ENCODE assay signal across 14 cellular contexts in the genomic region with DNA sequence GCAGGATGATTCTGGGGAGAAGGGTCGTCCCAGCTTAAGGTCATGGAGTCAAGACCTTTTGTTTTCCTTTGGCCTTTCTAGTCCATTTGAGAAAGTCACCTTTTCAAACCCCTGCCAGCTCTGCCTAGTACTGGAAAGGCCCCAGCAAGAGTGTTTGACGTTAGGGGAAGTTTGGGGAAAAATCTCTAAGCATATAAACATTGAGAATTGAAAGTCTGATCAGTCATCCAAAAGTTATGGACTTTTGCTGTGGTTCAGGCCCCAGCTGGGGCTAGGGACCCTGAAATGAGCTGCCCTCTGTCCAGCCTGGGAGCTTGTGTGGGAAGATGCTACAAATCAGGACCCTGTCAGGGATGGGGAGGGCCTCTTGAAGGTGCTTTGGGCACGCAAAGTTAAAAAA. TPM values are rescaled to one million over a fixed set of nuclear protein-coding genes. Genes with fewer than 3 reads are reported as not detected.
DNase-seq lines count a peak whose midpoint lies in the region; ATAC-seq, FAIRE-seq and TF ChIP-seq lines count a peak whose summit lies in the region.
"Had no signal": no experiment of that assay in that cellular context is flagged by ENCODE, and none has a peak within 500 bp of the region (broad histone marks: within the 10 kb centered on the region; RNA-seq: fewer than 3 reads in every experiment).

No MANE protein-coding gene starts in this region.

- no peak for TF ChIP-seq CTCF in A549 (IDR thresholded peaks at IDR 0.05)
- TF ChIP-seq CTCF in GM13977 (IDR thresholded peaks at IDR 0.05; ENCODE audit: extremely low read depth, insufficient read depth, missing control alignments): no peak

- TF ChIP-seq RAD21 in A549 (conservative IDR thresholded peaks at IDR 0.05 in 1 of 2, IDR thresholded peaks at IDR 0.05 in 1 of 2): no peak

- H3K27ac Mint-ChIP-seq in activated CD4-positive, alpha-beta memory T cell treated with anti-CD3 and anti-CD28 coated beads, Interleukin-2, amount 10 ng/mL, durations not matched to agents 7 days and 5 days: peak overlapping the region; percentile 76

- CTCF ChIA-PET in A549 (lab: Yijun Ruan, JAX): interaction anchor here (0.6 to 5.4 kb wide), 5 partner anchors 10 to 44 kb away, joined by 3 to 16 read pairs (median 3); no protein-coding TSS in a partner anchor
- CTCF ChIA-PET in activated CD4-positive, alpha-beta memory T cell treated with anti-CD3 and anti-CD28 coated beads, Interleukin-2, amount 10 ng/mL, durations not matched to agents 7 days and 5 days (lab: Charles Lee): interaction anchor here (0.7 to 6.4 kb wide), 4 partner anchors 12 to 210 kb away, joined by 3 to 46 read pairs (median 4); partner anchors contain the start of gene SLC6A6

- H3K27me3 Mint-ChIP-seq in activated CD4-positive, alpha-beta memory T cell treated with anti-CD3 and anti-CD28 coated beads, Interleukin-2, amount 10 ng/mL, durations not matched to agents 7 days and 5 days: no peaks in the 10 kb centered on the region

- TF ChIP-seq EP300 in A549 (IDR thresholded peaks at IDR 0.05): no peak

- H3K4me1 Mint-ChIP-seq in activated CD4-positive, alpha-beta memory T cell treated with anti-CD3 and anti-CD28 coated beads, Interleukin-2, amount 10 ng/mL, durations not matched to agents 7 days and 5 days: peaks cover 65% of the 10 kb centered on the region

- no peak for DNase-seq in A549 (ENCODE audit: low read depth in 1 of 2, low spot score in 1 of 2)
- DNase-seq in GM13977 (ENCODE audit: low spot score): peak; percentile 45
- DNase-seq in activated CD4-positive, alpha-beta memory T cell treated with anti-CD3 and anti-CD28 coated beads, Interleukin-2, amount 10 ng/mL, durations not matched to agents 7 days and 5 days: no peak
- no peak for DNase-seq in mesendoderm
- no peak for DNase-seq in DMS53 (lab: John Stamatoyannopoulos, UW)
- no peak for DNase-seq in nucleus accumbens (lab: John Stamatoyannopoulos, UW)
- DNase-seq: AML-193, amniotic stem cell, GF-D8, NCI-H1436 treated with DMSO at 0.1 percent for 48 hours had no signal

- H3K4me3 Mint-ChIP-seq in activated CD4-positive, alpha-beta memory T cell treated with anti-CD3 and anti-CD28 coated beads, Interleukin-2, amount 10 ng/mL, durations not matched to agents 7 days and 5 days: no peak overlapping the region

- no peak for ATAC-seq in A549
- ATAC-seq in HG02870 (IDR thresholded peaks at IDR 0.05; ENCODE audit: unreplicated experiment): no peak
- ATAC-seq in GM19463 (IDR thresholded peaks at IDR 0.05; ENCODE audit: unreplicated experiment): no peak
- ATAC-seq: heart left ventricle had no signal

- no peaks in the 10 kb centered on the region for H3K9me3 ChIP-seq in A549
- H3K9me3 ChIP-seq: heart left ventricle, SJSA1 had no signal

- peaks cover 28% of the 10 kb centered on the region for H3K79me1 ChIP-seq in mesendoderm (ENCODE audit: low read length)

- TF ChIP-seq POLR2A in A549 (IDR thresholded peaks at IDR 0.05; ENCODE audit: low read length): no peak

- H3K4me1 ChIP-seq in A549 (peaks cover 75% of the 10 kb centered on the region), mesendoderm (ENCODE audit: control insufficient read depth, low read depth, low read length) (peaks cover 22% of the 10 kb centered on the region)

- WGBS in A549 (ENCODE audit: missing lambda C conversion rate): 62% methylated on average over 3 of the region's 3 CpGs
- WGBS in mesendoderm (ENCODE audit: extremely low coverage, insufficient coverage, low lambda C conversion rate): no CpG with 5 or more reads among the region's 3 CpGs

- H3K9ac ChIP-seq in mesendoderm (ENCODE audit: low read length): no peak overlapping the region

- H2BK5ac ChIP-seq in mesendoderm (ENCODE audit: low read length): no peak overlapping the region

- H3K36me3 ChIP-seq in mesendoderm (ENCODE audit: control insufficient read depth, insufficient read depth, low read length): no peaks in the 10 kb centered on the region

- peak overlapping the region; percentile 22 for H3K56ac ChIP-seq in mesendoderm (ENCODE audit: low read length)

- in situ Hi-C loops in GM13977 (cut with MboI; ENCODE audit: low pct_unique_long_range_greater_than_20kb, low sequenced_read_pairs, unreplicated experiment): no loop called here

- no peak overlapping the region for H4K5ac ChIP-seq in mesendoderm (ENCODE audit: low read length)

- no peak overlapping the region for H2BK120ac ChIP-seq in mesendoderm (ENCODE audit: low read depth, low read length)

- no peak overlapping the region; the same call in 2 of the 3 replicates for H3K4me2 ChIP-seq in A549
- H3K4me2 ChIP-seq in mesendoderm (ENCODE audit: low read length): no peak overlapping the region

- no peak overlapping the region for H2BK15ac ChIP-seq in mesendoderm (replicated peaks; ENCODE audit: low read depth)

- no peaks in the 10 kb centered on the region for H3K27me3 ChIP-seq in mesendoderm (ENCODE audit: insufficient read depth, low read length, poor library complexity)
- H3K27me3 ChIP-seq: SJSA1 had no signal

- H3K9me3 Mint-ChIP-seq in activated CD4-positive, alpha-beta memory T cell treated with anti-CD3 and anti-CD28 coated beads, Interleukin-2, amount 10 ng/mL, durations not matched to agents 7 days and 5 days: no peaks in the 10 kb centered on the region

- H3K23ac ChIP-seq in mesendoderm (ENCODE audit: low read length): no peak overlapping the region

- peaks cover 25% of the 10 kb centered on the region for H3K79me2 ChIP-seq in mesendoderm (ENCODE audit: control insufficient read depth, insufficient read depth, low read length)

- peak overlapping the region; percentile 16 to 67; a peak in 4 of 6 replicates for H3K27ac ChIP-seq in A549
- H3K27ac ChIP-seq in mesendoderm (ENCODE audit: low read depth, low read length): no peak overlapping the region
- H3K27ac ChIP-seq: SJSA1 had no signal

- no peak for FAIRE-seq in A549 (lab: Jason Lieb, UNC)

- peaks cover 9% of the 10 kb centered on the region for H3K36me3 Mint-ChIP-seq in activated CD4-positive, alpha-beta memory T cell treated with anti-CD3 and anti-CD28 coated beads, Interleukin-2, amount 10 ng/mL, durations not matched to agents 7 days and 5 days (ENCODE audit: low read depth)

- peak overlapping the region; percentile 44 for H3K18ac ChIP-seq in mesendoderm (ENCODE audit: low read length)

- POLR2A ChIA-PET in A549 (lab: Yijun Ruan, JAX): interaction anchor here (1.2 kb wide), 1 partner anchor 29 kb away, joined by 3 read pairs; no protein-coding TSS in a partner anchor
- POLR2A ChIA-PET in activated CD4-positive, alpha-beta memory T cell treated with anti-CD3 and anti-CD28 coated beads, Interleukin-2, amount 10 ng/mL, durations not matched to agents 7 days and 5 days (lab: Charles Lee): interaction anchor here (1.2 to 4.9 kb wide), 6 partner anchors 10 to 22 kb away, joined by 3 to 30 read pairs (median 8); partner anchors contain the start of gene SLC6A6

- H3K4me3 ChIP-seq in A549 (no peak overlapping the region), mesendoderm (ENCODE audit: low read length) (no peak overlapping the region)
- H3K4me3 ChIP-seq: heart left ventricle, SJSA1 had no signal

- H3K4ac ChIP-seq in mesendoderm (ENCODE audit: low read depth, low read length): no peak overlapping the region

- no peak overlapping the region for H2AK5ac ChIP-seq in mesendoderm (ENCODE audit: low read length)

- no peak overlapping the region for H4K8ac ChIP-seq in mesendoderm (ENCODE audit: low read depth, low read length)

TF ChIP-seq in A549, 52 proteins besides CTCF, POLR2A, EP300 and RAD21 (continues in another document):
- no peak for TF ChIP-seq HMGXB4 (CRISPR knock-in tag; IDR thresholded peaks at IDR 0.05; ENCODE audit: borderline replicate concordance)
- TF ChIP-seq MAZ (IDR thresholded peaks at IDR 0.05; ENCODE audit: borderline replicate concordance, low read depth, low read length): no peak
- TF ChIP-seq NPAS2 (CRISPR knock-in tag; IDR thresholded peaks at IDR 0.05; ENCODE audit: borderline replicate concordance): no peak
- no peak for TF ChIP-seq MAFK (IDR thresholded peaks at IDR 0.05; ENCODE audit: partially characterized antibody)
- TF ChIP-seq KDM1A (IDR thresholded peaks at IDR 0.05; ENCODE audit: low read depth): no peak
- TF ChIP-seq, protein P1, sequence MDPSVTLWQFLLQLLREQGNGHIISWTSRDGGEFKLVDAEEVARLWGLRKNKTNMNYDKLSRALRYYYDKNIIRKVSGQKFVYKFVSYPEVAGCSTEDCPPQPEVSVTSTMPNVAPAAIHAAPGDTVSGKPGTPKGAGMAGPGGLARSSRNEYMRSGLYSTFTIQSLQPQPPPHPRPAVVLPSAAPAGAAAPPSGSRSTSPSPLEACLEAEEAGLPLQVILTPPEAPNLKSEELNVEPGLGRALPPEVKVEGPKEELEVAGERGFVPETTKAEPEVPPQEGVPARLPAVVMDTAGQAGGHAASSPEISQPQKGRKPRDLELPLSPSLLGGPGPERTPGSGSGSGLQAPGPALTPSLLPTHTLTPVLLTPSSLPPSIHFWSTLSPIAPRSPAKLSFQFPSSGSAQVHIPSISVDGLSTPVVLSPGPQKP (IDR thresholded peaks at IDR 0.05; ENCODE audit: low read depth, low read length): no peak
- no peak for TF ChIP-seq CBX8 (IDR thresholded peaks at IDR 0.05)
- TF ChIP-seq, protein P2, sequence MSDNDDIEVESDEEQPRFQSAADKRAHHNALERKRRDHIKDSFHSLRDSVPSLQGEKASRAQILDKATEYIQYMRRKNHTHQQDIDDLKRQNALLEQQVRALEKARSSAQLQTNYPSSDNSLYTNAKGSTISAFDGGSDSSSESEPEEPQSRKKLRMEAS (IDR thresholded peaks at IDR 0.05): no peak
- no peak for TF ChIP-seq KDM5A (IDR thresholded peaks at IDR 0.05)

RNA-seq across cellular contexts. Expression of gene SLC6A6, which starts 21.6 kb away (rescaled TPM):
- polyA plus RNA-seq in A549 (2011; rRNA removed): 73.3 and 76.2 TPM in 2 replicates
- 39.4 and 55.1 TPM in 2 replicates for polyA plus RNA-seq in A549 (2012; cell fraction: cytosol; rRNA removed)
- 144 and 151 TPM in 2 replicates for polyA plus RNA-seq in A549 (2012; cell fraction: nucleus; rRNA removed)
- 66.2 to 73.8 TPM (median 66.5 TPM) in 3 replicates for polyA plus RNA-seq in A549 (2017; fragmentation: RNase III; extraction: RNeasy Plus Mini Kit Qiagen cat#74134 plus additional on column Dnase treatment)
- polyA minus RNA-seq in A549 (2011; rRNA and poly(A)+ RNA removed): 141 and 148 TPM in 2 replicates
- 10 to 100 TPM; 59.0 to 61.5 TPM for total RNA-seq in activated CD4-positive, alpha-beta memory T cell treated with anti-CD3 and anti-CD28 coated beads, Interleukin-2, amount 10 ng/mL, durations not matched to agents 7 days and 5 days
- polyA plus RNA-seq in mesendoderm (2013, experiment 1 of 2): 50.8 TPM
- 51.5 TPM for polyA plus RNA-seq in mesendoderm (2013, experiment 2 of 2)
